9 cellular contexts compared by ENCODE assay signal in genomic region chr2:75647771-75648170, GRCh38. TPM values are rescaled to one million over a fixed set of nuclear protein-coding genes. Genes with fewer than 3 reads are reported as not detected.
DNase-seq lines count a peak whose midpoint lies in the region; ATAC-seq and TF ChIP-seq lines count a peak whose summit lies in the region.
"Had no signal": no experiment of that assay in that cellular context is flagged by ENCODE, and none has a peak within 500 bp of the region (broad histone marks: within the 10 kb centered on the region; RNA-seq: fewer than 3 reads in every experiment).

No MANE protein-coding gene starts in this region.

- no peak for ATAC-seq in activated naive CD4-positive, alpha-beta T cell treated with anti-CD3 and anti-CD28 coated beads, Interleukin-2, amount 50 U/mL, for 72 hours
- no peak for ATAC-seq in HG03565 (IDR thresholded peaks at IDR 0.05; ENCODE audit: unreplicated experiment)

- no peak overlapping the region for H4K8ac ChIP-seq in H9 (replicated peaks; ENCODE audit: insufficient read length, low read depth, low read length)

- H3K9me3 ChIP-seq in A673 (ENCODE audit: low read depth, low read length, poor library complexity, severe bottlenecking) (no peaks in the 10 kb centered on the region), H9 (ENCODE audit: control insufficient read depth, low read depth, low read length) (no peaks in the 10 kb centered on the region), liver (ENCODE audit: control insufficient read depth in 4 of 4, low read length in 3 of 4) (no peaks in the 10 kb centered on the region)

- H2BK20ac ChIP-seq in H9 (ENCODE audit: low read depth, low read length, poor library complexity, severe bottlenecking): no peak overlapping the region

- H3T11ph ChIP-seq in H9 (ENCODE audit: low read length): no peak overlapping the region

- H3K9me3 Mint-ChIP-seq in H9: no peaks in the 10 kb centered on the region
- no peaks in the 10 kb centered on the region for H3K9me3 Mint-ChIP-seq in activated naive CD4-positive, alpha-beta T cell treated with anti-CD3 and anti-CD28 coated beads, Interleukin-2, amount 50 U/mL, for 72 hours

- TF ChIP-seq RAD21 in liver (IDR thresholded peaks at IDR 0.05): no peak

- H3K4me3 Mint-ChIP-seq in H9: peak overlapping the region; percentile 90 to 94

- H4K91ac ChIP-seq in H9 (ENCODE audit: insufficient read length, low read depth, low read length): no peak overlapping the region

- no peak overlapping the region for H4K5ac ChIP-seq in H9 (ENCODE audit: insufficient read length, low read depth, low read length)

- H3K79me1 ChIP-seq in H9 (ENCODE audit: insufficient read depth, low read depth, low read length, poor library complexity, severe bottlenecking): no peaks in the 10 kb centered on the region

- no peak overlapping the region for H3K23ac ChIP-seq in H9 (ENCODE audit: insufficient read length, low read depth, low read length)

- H3K27ac Mint-ChIP-seq in H9: no peak overlapping the region; a peak in 1 of 7 replicates
- H3K27ac Mint-ChIP-seq in activated naive CD4-positive, alpha-beta T cell treated with anti-CD3 and anti-CD28 coated beads, Interleukin-2, amount 50 U/mL, for 72 hours: peak overlapping the region; percentile 97

- H3K27ac ChIP-seq in A673 (ENCODE audit: low read depth, low read length, poor library complexity, severe bottlenecking) (peak overlapping the region; percentile 84), H9 (ENCODE audit: insufficient read length, low read depth, low read length) (no peak overlapping the region), liver (ENCODE audit: low read depth in 1 of 2, low read length in 2 of 2) (peak overlapping the region in 1 of 2 donors; percentile 93)

- H2BK5ac ChIP-seq in H9 (ENCODE audit: insufficient read length, low read length): no peak overlapping the region

- no peak overlapping the region for H3K18ac ChIP-seq in H9 (ENCODE audit: insufficient read length, low read depth, low read length)

- H4K20me1 ChIP-seq in H9 (ENCODE audit: control insufficient read depth, insufficient read depth, insufficient read length): no peaks in the 10 kb centered on the region

- H3K14ac ChIP-seq in H9 (ENCODE audit: insufficient read depth, low read length): no peak overlapping the region

- H2BK12ac ChIP-seq in H9 (ENCODE audit: insufficient read length, low read depth, low read length): no peak overlapping the region

- H3K4me1 Mint-ChIP-seq in H9: peaks cover 2 to 9% of the 10 kb centered on the region in 2 experiments; a peak in 1 of 4 replicates

- H3K4me1 ChIP-seq in A673 (ENCODE audit: insufficient read depth, low read length, poor library complexity, severe bottlenecking) (peaks cover 8% of the 10 kb centered on the region), H9 (ENCODE audit: insufficient read depth, low read length) (no peaks in the 10 kb centered on the region), liver (ENCODE audit: control insufficient read depth in 4 of 4, insufficient read depth in 4 of 4, low read length in 3 of 4) (peaks cover 0 to 9% (median 7%) of the 10 kb centered on the region in 4 donors)

- WGBS in H9 (ENCODE audit: extremely low coverage, insufficient read length, low lambda C conversion rate): no CpG with 5 or more reads among the region's 3 CpGs
- 86% methylated on average over 3 of the region's 3 CpGs for WGBS in liver

- CTCF ChIA-PET in A673 (lab: Charles Lee): interaction anchor here (0.8 kb wide), 1 partner anchor 20 kb away, joined by 4 read pairs; no protein-coding TSS in a partner anchor

- H2BK120ac ChIP-seq in H9 (ENCODE audit: low read depth, low read length, poor library complexity, severe bottlenecking): no peak overlapping the region

- H3K4me3 ChIP-seq in A673 (ENCODE audit: low read depth, low read length, poor library complexity, severe bottlenecking) (peak overlapping the region; percentile 65), liver (ENCODE audit: low read depth in 1 of 3, low read length in 3 of 3) (peak overlapping the region in 1 of 3 donors; percentile 86)

- no peak overlapping the region for H2AFZ ChIP-seq in H9 (ENCODE audit: low read length)

- H3K79me2 ChIP-seq in H9 (ENCODE audit: insufficient read depth, low read length): no peaks in the 10 kb centered on the region

- intact Hi-C loops in A673 (cut with micrococcal nuclease; ENCODE audit: unreplicated experiment): no loop called here

- DNase-seq in A673 (ENCODE audit: low spot score) (no peak), H9 (no peak), mesenteric fat pad (ENCODE audit: low spot score) (no peak), HuH-7 (ENCODE audit: low spot score) (no peak), kidney glomerular epithelial cell (lab: John Stamatoyannopoulos, UW) (no peak)
- DNase-seq in activated naive CD4-positive, alpha-beta T cell treated with anti-CD3 and anti-CD28 coated beads, Interleukin-2, amount 50 U/mL, for 72 hours (ENCODE audit: low spot score in 2 of 2): no peak
- DNase-seq: NCI-H2029 had no signal

- no peak overlapping the region for H2BK15ac ChIP-seq in H9 (ENCODE audit: low read depth, low read length)

- H3K4me2 ChIP-seq in H9 (ENCODE audit: insufficient read depth, insufficient read length, low read length): peak overlapping the region; percentile 39

- no peaks in the 10 kb centered on the region for H3K27me3 Mint-ChIP-seq in H9 (ENCODE audit: low read depth)

- H3K9ac ChIP-seq in H9 (ENCODE audit: extremely low read depth, insufficient read length, low read length) (peak overlapping the region; percentile 78), liver (ENCODE audit: low read depth in 1 of 2, low read length in 2 of 2) (peak overlapping the region; percentile 90 to 94)

- POLR2A ChIA-PET in A673 (lab: Charles Lee; ENCODE audit: low non-redundant PET): no interaction called here

- H3K36me3 ChIP-seq in A673 (ENCODE audit: insufficient read depth, low read length, poor library complexity, severe bottlenecking): peaks cover 40% of the 10 kb centered on the region
- peaks cover 0 to 18% (median 10%) of the 10 kb centered on the region in 4 donors for H3K36me3 ChIP-seq in liver (ENCODE audit: control insufficient read depth in 4 of 4, insufficient read depth in 3 of 4, low read depth in 1 of 4, low read length in 3 of 4)

- no peak overlapping the region for H3K4ac ChIP-seq in H9 (ENCODE audit: low read depth, low read length)

- peaks cover 4% of the 10 kb centered on the region for H3K23me2 ChIP-seq in H9 (ENCODE audit: insufficient read length, low read depth, low read length, poor library complexity, severe bottlenecking)

- no peak for TF ChIP-seq CTCF in A673 (conservative IDR thresholded peaks at IDR 0.05; ENCODE audit: low read depth, low read length)
- TF ChIP-seq CTCF in H9 (conservative IDR thresholded peaks at IDR 0.05): no peak
- TF ChIP-seq CTCF in liver (IDR thresholded peaks at IDR 0.05; ENCODE audit: low read depth, low read length, missing input control): no peak

- H2AK5ac ChIP-seq in H9 (ENCODE audit: insufficient read length, low read length): no peak overlapping the region

- BruUV-seq in A673 (replicated peaks; lab: Mats Ljungman, UMichigan): TSS peak; percentile 59

- H3K27me3 ChIP-seq in A673 (replicated peaks; ENCODE audit: insufficient read depth, low read depth, low read length, poor library complexity) (no peaks in the 10 kb centered on the region), H9 (ENCODE audit: insufficient read depth, low read length) (no peaks in the 10 kb centered on the region), liver (ENCODE audit: control insufficient read depth in 4 of 4, insufficient read depth in 4 of 4, low read length in 3 of 4) (no peaks in the 10 kb centered on the region)

- H3K36me3 Mint-ChIP-seq in H9 (ENCODE audit: insufficient read depth in 1 of 3, low read depth in 3 of 3): peaks cover 21 to 41% (median 40%) of the 10 kb centered on the region in 3 experiments; a peak in 6 of 7 replicates
- peaks cover 29 to 31% of the 10 kb centered on the region in 2 donors for H3K36me3 Mint-ChIP-seq in activated naive CD4-positive, alpha-beta T cell treated with anti-CD3 and anti-CD28 coated beads, Interleukin-2, amount 50 U/mL, for 72 hours

- no peak overlapping the region for H3K56ac ChIP-seq in H9 (ENCODE audit: insufficient read length, low read depth, low read length)

TF ChIP-seq in liver, 16 proteins besides CTCF, POLR2A, EP300 and RAD21:
- TF ChIP-seq TAF1 (conservative IDR thresholded peaks at IDR 0.05) (no peak), HNF4G (IDR thresholded peaks at IDR 0.05) (no peak)

RNA-seq across cellular contexts. Expression of gene MRPL19, which starts 1.2 kb away (rescaled TPM):
- total RNA-seq in A673 (2021) (94.0 and 98.4 TPM in 2 replicates), H9 (2021) (70.0 and 73.0 TPM in 2 replicates), liver (10 to 100 TPM; 34.8 to 35.6 TPM), mesenteric fat pad (53.1 TPM)
- 10 to 100 TPM; 39.2 to 56.4 TPM for total RNA-seq in activated naive CD4-positive, alpha-beta T cell treated with anti-CD3 and anti-CD28 coated beads, Interleukin-2, amount 50 U/mL, for 72 hours
- polyA plus RNA-seq in liver: 10 to 100 TPM; 49.5 to 58.5 TPM

Comparison
In these comparisons a context has a peak if more than half of its experiments do, and no peak if none do; other contexts are left out.
1. H3K27ac Mint-ChIP-seq: peak in activated naive CD4-positive, alpha-beta T cell treated with anti-CD3 and anti-CD28 coated beads, Interleukin-2, amount 50 U/mL, for 72 hours (2 of 2); none in H9 (0 of 3).